In the genomic region with DNA sequence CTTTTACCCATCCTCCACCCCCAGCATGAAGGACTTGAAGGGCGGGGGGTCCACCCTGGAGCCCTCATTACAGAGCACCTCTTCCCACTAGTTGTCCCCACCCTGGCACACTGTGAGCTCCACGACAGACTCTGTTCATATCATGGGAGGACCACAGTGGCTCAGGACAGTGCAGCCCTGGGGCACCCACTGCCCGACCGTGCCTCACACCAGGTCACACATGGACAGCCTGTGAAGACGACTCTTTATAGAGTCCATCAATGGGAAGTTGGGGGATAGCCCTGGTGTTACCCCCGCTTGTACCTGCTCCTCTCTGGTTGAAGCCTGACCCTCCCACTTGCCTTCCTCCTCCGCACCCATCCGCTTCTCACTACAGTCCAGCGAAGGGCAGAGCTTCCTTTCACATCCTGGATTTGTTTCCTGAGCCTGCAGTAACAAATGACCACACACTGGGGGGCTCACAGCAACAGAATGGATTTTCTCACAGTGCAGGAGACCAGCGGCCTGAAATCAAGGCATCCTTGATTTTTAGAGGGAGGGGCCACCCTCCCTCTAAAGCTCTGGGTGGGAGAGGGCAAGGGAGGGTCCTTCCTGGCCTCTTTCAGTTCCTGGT, we compare ENCODE assay signal across 16 cellular contexts. TPM values are rescaled to one million over a fixed set of nuclear protein-coding genes. Genes with fewer than 3 reads are reported as not detected.
A peak's percentile ranks its signal among the peaks of the same experiment; 100 is the strongest.
DNase-seq lines count a peak whose midpoint lies in the region; ATAC-seq, FAIRE-seq and TF ChIP-seq lines count a peak whose summit lies in the region.
"Had no signal": no experiment of that assay in that cellular context is flagged by ENCODE, and none has a peak within 500 bp of the region (broad histone marks: within the 10 kb centered on the region; RNA-seq: fewer than 3 reads in every experiment).

No MANE protein-coding gene starts in this region.

- no peaks in the 10 kb centered on the region for H3K36me3 ChIP-seq in heart right ventricle
- H3K36me3 ChIP-seq in HAP-1 (replicated peaks), result no peaks in the 10 kb centered on the region
- H3K36me3 ChIP-seq: prostate gland, uterus had no signal

- POLR2A ChIA-PET in activated CD8-positive, alpha-beta T cell treated with anti-CD3 and anti-CD28 coated beads for 36 hours (lab: Charles Lee), result interaction anchor here (1.1 to 3.5 kb wide), 3 partner anchors 9 to 14 kb away, joined by 3 to 26 read pairs (median 3); partner anchors contain the start of gene ZNF831

- peaks cover 68% of the 10 kb centered on the region for H3K4me1 Mint-ChIP-seq in activated T-cell treated with anti-CD3 and anti-CD28 coated beads, Interleukin-2, amount 50 U/mL, for 72 hours (ENCODE audit: low read depth)
- H3K4me1 Mint-ChIP-seq in activated CD8-positive, alpha-beta T cell treated with anti-CD3 and anti-CD28 coated beads for 36 hours (ENCODE audit: low read depth), result peaks cover 84% of the 10 kb centered on the region

- DNase-seq in activated T-cell treated with anti-CD3 and anti-CD28 coated beads, Interleukin-2, amount 50 U/mL, for 72 hours, result no peak
- no peak for DNase-seq in activated T-cell treated with anti-CD3 and anti-CD28 coated beads for 4 hours
- no peak for DNase-seq in activated CD8-positive, alpha-beta T cell treated with anti-CD3 and anti-CD28 coated beads for 36 hours
- DNase-seq in heart right ventricle, result peak in 1 of 2 donors; percentile 50
- no peak for DNase-seq in sciatic nerve (ENCODE audit: low spot score)
- DNase-seq in D721Med (ENCODE audit: insufficient read length, low spot score), result no peak
- DNase-seq in HAP-1 (ENCODE audit: low spot score in 2 of 2), result no peak
- no peak for DNase-seq in activated CD4-positive, CD25-positive, alpha-beta regulatory T cell (lab: John Stamatoyannopoulos, UW)
- DNase-seq: anterior cingulate cortex, foreskin melanocyte, OCI-M1, SK-N-SH, uterus had no signal

- peaks cover 10 to 14% of the 10 kb centered on the region in 2 donors for H3K36me3 Mint-ChIP-seq in activated T-cell treated with anti-CD3 and anti-CD28 coated beads, Interleukin-2, amount 50 U/mL, for 72 hours (ENCODE audit: insufficient read depth in 2 of 2)
- peaks cover 74% of the 10 kb centered on the region for H3K36me3 Mint-ChIP-seq in activated CD8-positive, alpha-beta T cell treated with anti-CD3 and anti-CD28 coated beads for 36 hours (ENCODE audit: low read depth)

- in situ Hi-C loops in HAP-1 (cut with MboI; ENCODE audit: low sequenced_read_pairs), result no loop called here

- ATAC-seq in activated T-cell treated with anti-CD3 and anti-CD28 coated beads, Interleukin-2, amount 50 U/mL, for 72 hours (replicated peaks in 1 of 2), result no peak
- ATAC-seq in activated CD8-positive, alpha-beta T cell treated with anti-CD3 and anti-CD28 coated beads for 36 hours, result no peak
- peak; percentile 51 to 91 (median 87) for ATAC-seq in heart right ventricle
- peak; percentile 15 for ATAC-seq in sciatic nerve
- ATAC-seq: K562 had no signal

- H3K9me3 ChIP-seq in heart right ventricle (peaks cover 0 to 6% (median 0%) of the 10 kb centered on the region in 11 donors), HAP-1 (no peaks in the 10 kb centered on the region)
- H3K9me3 ChIP-seq: prostate gland, SK-N-SH, uterus had no signal

- CTCF ChIA-PET in activated CD8-positive, alpha-beta T cell treated with anti-CD3 and anti-CD28 coated beads for 36 hours (lab: Charles Lee), result interaction anchor here (2.1 to 3.5 kb wide), 3 partner anchors 29 to 91 kb away, joined by 11 to 27 read pairs (median 11); no protein-coding TSS in a partner anchor

- FAIRE-seq in D721Med (lab: Jason Lieb, UNC), result no peak
- FAIRE-seq: K562 had no signal

- peaks cover 0 to 7% of the 10 kb centered on the region in 2 donors for H3K9me3 Mint-ChIP-seq in activated T-cell treated with anti-CD3 and anti-CD28 coated beads, Interleukin-2, amount 50 U/mL, for 72 hours
- H3K9me3 Mint-ChIP-seq in activated CD8-positive, alpha-beta T cell treated with anti-CD3 and anti-CD28 coated beads for 36 hours, result peaks cover 12% of the 10 kb centered on the region

- WGBS in heart right ventricle, 2 donors, result 56 to 62% methylated on average over 10 of the region's 10 CpGs

- no peak overlapping the region for H3K4me3 ChIP-seq in heart right ventricle
- H3K4me3 ChIP-seq in HAP-1, result no peak overlapping the region
- H3K4me3 ChIP-seq: K562, prostate gland, uterus had no signal

- peak overlapping the region in 7 of 10 donors; percentile 62 to 85 (median 72) for H3K27ac ChIP-seq in heart right ventricle
- H3K27ac ChIP-seq: HL-60, prostate gland, uterus had no signal

- intact Hi-C loops in activated CD8-positive, alpha-beta T cell treated with anti-CD3 and anti-CD28 coated beads for 36 hours (cut with micrococcal nuclease), result no loop called here
- intact Hi-C loops in heart right ventricle (cut with DNase I) (no loop called here), sciatic nerve (cut with DNase I) (no loop called here)

- no peak for TF ChIP-seq CTCF in activated CD8-positive, alpha-beta T cell treated with anti-CD3 and anti-CD28 coated beads for 36 hours (IDR thresholded peaks at IDR 0.05)
- TF ChIP-seq CTCF in heart right ventricle (IDR thresholded peaks at IDR 0.05) (peak in 2 of 9 donors; percentile 16 to 34), D721Med (IDR thresholded peaks at IDR 0.05; ENCODE audit: insufficient read depth, missing control alignments) (no peak)

- H3K4me1 ChIP-seq in heart right ventricle (peaks cover 0 to 56% (median 39%) of the 10 kb centered on the region in 9 donors), HAP-1 (no peaks in the 10 kb centered on the region)
- H3K4me1 ChIP-seq: prostate gland, uterus had no signal

- H3K4me3 Mint-ChIP-seq in activated T-cell treated with anti-CD3 and anti-CD28 coated beads, Interleukin-2, amount 50 U/mL, for 72 hours, result peak overlapping the region in 1 of 2 donors; percentile 83
- H3K4me3 Mint-ChIP-seq in activated CD8-positive, alpha-beta T cell treated with anti-CD3 and anti-CD28 coated beads for 36 hours, result no peak overlapping the region

- no peaks in the 10 kb centered on the region for H3K27me3 Mint-ChIP-seq in activated T-cell treated with anti-CD3 and anti-CD28 coated beads, Interleukin-2, amount 50 U/mL, for 72 hours (ENCODE audit: low read depth)
- H3K27me3 Mint-ChIP-seq in activated CD8-positive, alpha-beta T cell treated with anti-CD3 and anti-CD28 coated beads for 36 hours, result no peaks in the 10 kb centered on the region

- H3K27me3 ChIP-seq in heart right ventricle (peaks cover 0 to 6% (median 0%) of the 10 kb centered on the region in 7 donors), HAP-1 (ENCODE audit: low read depth) (no peaks in the 10 kb centered on the region)
- H3K27me3 ChIP-seq: uterus had no signal

- H3K27ac Mint-ChIP-seq in activated T-cell treated with anti-CD3 and anti-CD28 coated beads, Interleukin-2, amount 50 U/mL, for 72 hours, result peak overlapping the region; percentile 92
- peak overlapping the region; percentile 95 for H3K27ac Mint-ChIP-seq in activated CD8-positive, alpha-beta T cell treated with anti-CD3 and anti-CD28 coated beads for 36 hours

RNA-seq across cellular contexts. Expression of gene ZNF831, which starts 15.5 kb away (rescaled TPM):
- total RNA-seq in activated T-cell treated with anti-CD3 and anti-CD28 coated beads, Interleukin-2, amount 50 U/mL, for 72 hours, result 1 to 10 TPM; 8.2 to 9.0 TPM
- 10 to 100 TPM; 10.9 to 11.9 TPM for total RNA-seq in activated CD8-positive, alpha-beta T cell treated with anti-CD3 and anti-CD28 coated beads for 36 hours
- total RNA-seq in heart right ventricle (under 1 TPM in 9 of 10 donors, not detected in 1; 0.02 to 0.72 (median 0.17) TPM), sciatic nerve (0.36 TPM)
- polyA plus RNA-seq in heart right ventricle, result under 1 TPM; 0.01 to 0.07 TPM
- total RNA-seq: K562 had no signal
- polyA plus RNA-seq: K562, SK-N-SH had no signal

Comparison
In these comparisons a context has a peak if more than half of its experiments do, and no peak if none do; other contexts are left out.
1. ATAC-seq: peak in heart right ventricle (8 of 8) and sciatic nerve (single experiment); none in activated T-cell treated with anti-CD3 and anti-CD28 coated beads, Interleukin-2, amount 50 U/mL, for 72 hours (0 of 2) and activated CD8-positive, alpha-beta T cell treated with anti-CD3 and anti-CD28 coated beads for 36 hours (single experiment).